Comparison of ENCODE assay signal across 15 cellular contexts in the genomic region with DNA sequence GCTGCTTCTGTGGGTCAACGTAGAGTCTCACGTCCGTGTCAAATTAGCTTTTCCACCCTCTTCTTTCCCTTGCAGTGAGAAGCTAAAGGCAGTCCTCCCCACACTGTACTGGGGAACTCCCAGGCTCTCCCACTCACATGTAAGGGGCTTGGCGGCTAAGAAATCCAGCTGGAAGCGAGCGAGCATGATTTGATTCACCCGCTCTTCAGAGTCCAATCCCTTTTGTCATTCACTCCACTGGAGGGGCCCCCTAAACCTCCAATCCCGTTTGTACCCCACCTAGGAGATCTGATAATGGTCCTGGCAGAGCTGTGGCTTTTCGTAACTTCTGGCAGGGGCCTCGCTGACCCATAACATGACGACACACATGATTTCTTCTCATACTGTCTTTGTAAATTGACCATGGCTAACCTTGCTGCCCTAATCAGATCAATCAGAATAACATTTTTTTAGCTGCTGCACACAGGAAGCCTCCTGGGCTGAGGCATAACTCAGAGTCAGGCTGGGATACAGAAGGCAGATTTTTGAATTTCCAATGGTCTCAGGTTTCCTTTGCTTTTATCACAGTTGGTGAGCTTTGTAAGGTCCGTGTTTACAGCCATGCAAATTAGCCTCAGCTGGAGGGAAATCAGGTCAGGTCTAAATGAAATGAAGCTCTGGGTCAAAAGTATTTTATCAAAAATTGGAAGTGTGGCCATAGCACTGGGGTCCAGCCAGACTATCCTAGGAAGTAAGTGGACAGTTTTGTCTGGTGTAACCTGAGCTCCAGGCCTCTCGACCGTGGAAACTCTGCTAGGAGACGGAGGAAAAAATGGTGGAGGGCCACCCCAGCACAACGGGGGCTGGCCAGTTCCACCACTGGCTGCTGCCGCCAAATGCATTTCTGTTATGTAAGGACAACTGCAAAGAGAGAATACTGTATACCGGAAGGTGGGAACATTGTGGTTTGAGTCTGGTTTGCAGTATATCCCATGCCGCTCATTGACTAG.
DNase-seq lines count a peak whose midpoint lies in the region; ATAC-seq and TF ChIP-seq lines count a peak whose summit lies in the region.
"Had no signal": no experiment of that assay in that cellular context is flagged by ENCODE, and none has a peak within 500 bp of the region (broad histone marks: within the 10 kb centered on the region; RNA-seq: fewer than 3 reads in every experiment).

No MANE protein-coding gene starts in this region.

- no peak for TF ChIP-seq RAD21 in IMR-90 (IDR thresholded peaks at IDR 0.05; ENCODE audit: low read length)

- H3K79me1 ChIP-seq in IMR-90 (ENCODE audit: low read depth in 1 of 2, low read length in 2 of 2), result peaks cover 28 to 71% of the 10 kb centered on the region in 2 experiments

- peak overlapping the region; percentile 97 for H3K18ac ChIP-seq in IMR-90 (ENCODE audit: low read depth, low read length)

- H4K8ac ChIP-seq in IMR-90 (ENCODE audit: low read depth in 2 of 2, low read length in 2 of 2), result peak overlapping the region; percentile 90 to 92

- no peaks in the 10 kb centered on the region for H3K36me3 ChIP-seq in IMR-90 (ENCODE audit: control insufficient read depth, insufficient read depth, low read length)
- H3K36me3 ChIP-seq: suprapubic skin had no signal

- H4K20me1 ChIP-seq in IMR-90 (ENCODE audit: insufficient read depth, low read length), result no peaks in the 10 kb centered on the region

- H2BK15ac ChIP-seq in IMR-90 (ENCODE audit: low read depth, low read length), result peak overlapping the region; percentile 94; the same call in 2 of the 3 replicates

- H3K27me3 ChIP-seq in IMR-90 (ENCODE audit: control insufficient read depth, insufficient read depth, low read length), result no peaks in the 10 kb centered on the region
- H3K27me3 ChIP-seq: suprapubic skin had no signal

- WGBS in IMR-90 (ENCODE audit: extremely low coverage in 2 of 2, insufficient read length in 1 of 2), 2 experiments, result 61% methylated on average over 6 of the region's 19 CpGs; no CpG with 5 or more reads in 1 of the 2 experiments

- no peak for TF ChIP-seq CTCF in IMR-90 (conservative IDR thresholded peaks at IDR 0.05; ENCODE audit: low read depth, low read length)

- peaks cover 17% of the 10 kb centered on the region for H3K9me1 ChIP-seq in IMR-90 (ENCODE audit: insufficient read depth, low read length)

- H2AFZ ChIP-seq in IMR-90 (replicated peaks; ENCODE audit: low read length, poor library complexity), result peak overlapping the region; percentile 11

- no peak for TF ChIP-seq POLR2A in IMR-90 (IDR thresholded peaks at IDR 0.05; ENCODE audit: low read depth, low read length)

- in situ Hi-C loops in IMR-90 (cut with MboI; ENCODE audit: low sequenced_read_pairs), result no loop called here

- H3K4ac ChIP-seq in IMR-90 (ENCODE audit: low read depth, low read length), result peak overlapping the region; percentile 96

- H2BK120ac ChIP-seq in IMR-90 (ENCODE audit: low read depth, low read length), result peak overlapping the region; percentile 95

- no peaks in the 10 kb centered on the region for H3K9me3 ChIP-seq in IMR-90 (ENCODE audit: control insufficient read depth, insufficient read depth, low read length)

- intact Hi-C loops in IMR-90 (cut with micrococcal nuclease) (no loop called here), left colon (cut with DNase I, micrococcal nuclease) (no loop called here)

- peak overlapping the region; percentile 89 for H3K23ac ChIP-seq in IMR-90 (ENCODE audit: low read depth, low read length)

- H2AK5ac ChIP-seq in IMR-90 (ENCODE audit: low read depth, low read length), result peak overlapping the region; percentile 94

- peak overlapping the region; percentile 96 for H4K5ac ChIP-seq in IMR-90 (ENCODE audit: low read depth, low read length)

- H3K4me1 ChIP-seq in IMR-90 (ENCODE audit: control insufficient read depth, insufficient read depth, low read length), result peaks cover 28% of the 10 kb centered on the region

- peak overlapping the region; percentile 91 for H2BK20ac ChIP-seq in IMR-90 (ENCODE audit: low read depth, low read length)

- CTCF ChIA-PET in IMR-90 (lab: Yijun Ruan, JAX), result interaction anchor here (0.7 to 1.1 kb wide), 2 partner anchors 290 kb away, joined by 3 read pairs; no protein-coding TSS in a partner anchor

- H2AK9ac ChIP-seq in IMR-90 (replicated peaks; ENCODE audit: low read depth, low read length, poor library complexity), result peak overlapping the region; percentile 51

- POLR2A ChIA-PET in IMR-90 (lab: Charles Lee; ENCODE audit: unreplicated experiment), result no interaction called here

- peak overlapping the region; percentile 50; the same call in 1 of the 2 replicates for H3K56ac ChIP-seq in IMR-90 (ENCODE audit: extremely low read depth, insufficient read depth, low read length)

- dilution Hi-C loops in IMR-90 (cut with HindIII; ENCODE audit: low sequenced_read_pairs, unreplicated experiment), result no loop called here

- peak overlapping the region; percentile 89 for H2BK5ac ChIP-seq in IMR-90 (ENCODE audit: low read depth, low read length, poor library complexity, severe bottlenecking)

- H3K4me3 ChIP-seq in IMR-90 (ENCODE audit: insufficient read depth, low read depth, low read length), result no peak overlapping the region
- H3K4me3 ChIP-seq: suprapubic skin had no signal

- peak overlapping the region; percentile 99 for H4K91ac ChIP-seq in IMR-90 (ENCODE audit: insufficient read depth, low read depth, low read length)

- peak; percentile 33; the same call in 1 of the 2 replicates for ATAC-seq in IMR-90 (ENCODE audit: low read depth)
- ATAC-seq in GM18520 (IDR thresholded peaks at IDR 0.05; ENCODE audit: unreplicated experiment), result no peak
- no peak for ATAC-seq in left colon
- ATAC-seq: activated T-cell treated with anti-CD3 and anti-CD28 coated beads, Interleukin-2, amount 50 U/mL, for 4 hours had no signal

- DNase-seq in IMR-90, result peak; percentile 59
- peak; percentile 10 for DNase-seq in astrocyte of the hippocampus (ENCODE audit: low read depth, low spot score)
- peak; percentile 23 for DNase-seq in iPS-NIHi11 (ENCODE audit: low spot score)
- peak; percentile 40 for DNase-seq in retina
- DNase-seq in NCI-H1092 treated with DMSO at 0.1 percent for 48 hours (lab: John Stamatoyannopoulos, UW), result no peak
- DNase-seq in left colon, result no peak
- DNase-seq: activated CD4-positive, alpha-beta T cell treated with anti-CD3 and anti-CD28 coated beads for 1 hour; activated T-cell treated with anti-CD3 and anti-CD28 coated beads, Interleukin-2, amount 50 U/mL, for 4 hours; CD4-positive, CD25-positive, alpha-beta regulatory T cell; dermis blood vessel endothelial cell; islet precursor cell; KG1; stimulated activated CD4-positive, alpha-beta T cell treated with anti-CD3 and anti-CD28 coated beads, Interleukin-12 subunit alpha, Interleukin-12 subunit beta, amount 100 ng/mL, for 4 hours had no signal

- peak overlapping the region; percentile 83 for H3K27ac ChIP-seq in IMR-90 (ENCODE audit: insufficient read depth, low read length)
- H3K27ac ChIP-seq: suprapubic skin had no signal

- H3K9ac ChIP-seq in IMR-90 (ENCODE audit: low read depth, low read length), result peak overlapping the region; percentile 7

- H3K4me2 ChIP-seq in IMR-90 (ENCODE audit: low read depth, low read length), result no peak overlapping the region

- BruUV-seq in IMR-90 (replicated peaks; lab: Mats Ljungman, UMichigan), result no TSS peak

- peak overlapping the region; percentile 91 for H3K14ac ChIP-seq in IMR-90 (replicated peaks; ENCODE audit: low read depth, low read length)

TF ChIP-seq in IMR-90, 13 proteins besides CTCF, POLR2A, EP300 and RAD21:
- TF ChIP-seq FOS (IDR thresholded peaks at IDR 0.05; ENCODE audit: low read depth, low read length), result no peak
- TF ChIP-seq, protein P1, sequence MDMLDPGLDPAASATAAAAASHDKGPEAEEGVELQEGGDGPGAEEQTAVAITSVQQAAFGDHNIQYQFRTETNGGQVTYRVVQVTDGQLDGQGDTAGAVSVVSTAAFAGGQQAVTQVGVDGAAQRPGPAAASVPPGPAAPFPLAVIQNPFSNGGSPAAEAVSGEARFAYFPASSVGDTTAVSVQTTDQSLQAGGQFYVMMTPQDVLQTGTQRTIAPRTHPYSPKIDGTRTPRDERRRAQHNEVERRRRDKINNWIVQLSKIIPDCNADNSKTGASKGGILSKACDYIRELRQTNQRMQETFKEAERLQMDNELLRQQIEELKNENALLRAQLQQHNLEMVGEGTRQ (IDR thresholded peaks at IDR 0.05; ENCODE audit: low read depth, low read length), result no peak
- no peak for TF ChIP-seq CEBPB (IDR thresholded peaks at IDR 0.05; ENCODE audit: low read depth, low read length)
- TF ChIP-seq RCOR1 (IDR thresholded peaks at IDR 0.05; ENCODE audit: insufficient replicate concordance, low read length), result no peak
- TF ChIP-seq, protein P2, sequence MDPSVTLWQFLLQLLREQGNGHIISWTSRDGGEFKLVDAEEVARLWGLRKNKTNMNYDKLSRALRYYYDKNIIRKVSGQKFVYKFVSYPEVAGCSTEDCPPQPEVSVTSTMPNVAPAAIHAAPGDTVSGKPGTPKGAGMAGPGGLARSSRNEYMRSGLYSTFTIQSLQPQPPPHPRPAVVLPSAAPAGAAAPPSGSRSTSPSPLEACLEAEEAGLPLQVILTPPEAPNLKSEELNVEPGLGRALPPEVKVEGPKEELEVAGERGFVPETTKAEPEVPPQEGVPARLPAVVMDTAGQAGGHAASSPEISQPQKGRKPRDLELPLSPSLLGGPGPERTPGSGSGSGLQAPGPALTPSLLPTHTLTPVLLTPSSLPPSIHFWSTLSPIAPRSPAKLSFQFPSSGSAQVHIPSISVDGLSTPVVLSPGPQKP (IDR thresholded peaks at IDR 0.05; ENCODE audit: borderline replicate concordance, low read depth, low read length), result no peak
- TF ChIP-seq BHLHE40 (IDR thresholded peaks at IDR 0.05; ENCODE audit: low read depth, low read length), result no peak
- TF ChIP-seq CHD1 (IDR thresholded peaks at IDR 0.05; ENCODE audit: low read depth, low read length), result no peak
- TF ChIP-seq SMC3 (IDR thresholded peaks at IDR 0.05; ENCODE audit: low read depth, low read length), result no peak
- no peak for TF ChIP-seq MAFK (IDR thresholded peaks at IDR 0.05; ENCODE audit: low read depth, low read length)
- TF ChIP-seq MAZ (IDR thresholded peaks at IDR 0.05; ENCODE audit: borderline replicate concordance, low read depth, low read length), result no peak
- no peak for TF ChIP-seq NFE2L2 (IDR thresholded peaks at IDR 0.05; ENCODE audit: low read depth, low read length)
- TF ChIP-seq RFX5 (IDR thresholded peaks at IDR 0.05; ENCODE audit: low read depth, low read length), result no peak
- no peak for TF ChIP-seq MXI1 (IDR thresholded peaks at IDR 0.05; ENCODE audit: borderline replicate concordance, low read depth, low read length)

Comparison
In these comparisons a context has a peak if more than half of its experiments do, and no peak if none do; other contexts are left out.
1. DNase-seq: peak in IMR-90 (single experiment), astrocyte of the hippocampus (single experiment), iPS-NIHi11 (single experiment) and retina (single experiment); none in NCI-H1092 treated with DMSO at 0.1 percent for 48 hours (single experiment) and left colon (0 of 2).